11 cellular contexts compared by ENCODE assay signal in the genomic region with DNA sequence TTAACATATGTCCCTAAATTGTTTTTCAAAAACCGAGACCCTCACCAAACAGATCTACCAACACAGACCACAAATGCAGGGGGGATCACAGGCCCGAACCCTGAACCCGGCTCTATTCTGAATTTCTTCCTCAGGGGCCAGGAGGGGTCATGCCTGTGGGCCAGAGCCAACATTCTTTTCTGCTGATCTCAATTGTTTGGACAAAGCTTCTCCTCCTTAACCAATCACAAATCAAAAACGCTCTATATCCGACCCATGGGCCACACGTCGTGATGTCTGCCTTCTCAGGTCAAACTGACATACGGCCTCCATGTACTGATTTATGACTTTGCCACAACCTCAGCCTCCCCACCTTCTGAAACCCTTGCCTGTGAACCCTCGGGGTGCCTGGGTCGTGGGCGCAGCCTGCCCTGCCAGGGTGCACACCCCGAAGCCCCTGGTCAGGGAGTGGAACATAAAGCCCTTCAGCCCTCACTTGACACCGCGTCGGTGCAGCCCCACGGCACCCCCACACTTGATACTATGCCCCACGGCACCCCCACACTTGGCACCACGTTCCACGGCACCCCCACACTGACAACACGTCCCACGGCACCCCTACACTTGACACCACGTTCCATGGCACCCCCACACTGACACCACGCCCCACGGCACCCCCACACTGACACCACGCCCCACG. TPM values are rescaled to one million over a fixed set of nuclear protein-coding genes. Genes with fewer than 3 reads are reported as not detected.
DNase-seq lines count a peak whose midpoint lies in the region; ATAC-seq and TF ChIP-seq lines count a peak whose summit lies in the region.
"Had no signal": no experiment of that assay in that cellular context is flagged by ENCODE, and none has a peak within 500 bp of the region (broad histone marks: within the 10 kb centered on the region; RNA-seq: fewer than 3 reads in every experiment).

No MANE protein-coding gene starts in this region.

- ATAC-seq in stimulated activated naive CD8-positive, alpha-beta T cell treated with anti-CD3 and anti-CD28 coated beads, Interleukin-15, Interleukin-2, amounts not matched to agents 100 U/mL and 50 U/mL, for 24 hours, result no peak
- no peak for ATAC-seq in HG03460 (IDR thresholded peaks at IDR 0.05; ENCODE audit: unreplicated experiment)

- peaks cover 60% of the 10 kb centered on the region for H3K79me2 ChIP-seq in SK-N-SH (ENCODE audit: insufficient read depth)

- TF ChIP-seq RAD21 in SK-N-SH (IDR thresholded peaks at IDR 0.05; ENCODE audit: low read length), result no peak

- DNase-seq in EL, result peak; percentile 81
- no peak for DNase-seq in SK-N-SH
- DNase-seq in fibroblast of villous mesenchyme (ENCODE audit: low read depth), result peak; percentile 83
- peak; percentile 69 for DNase-seq in renal cortical epithelial cell (ENCODE audit: low read depth)
- DNase-seq in stimulated activated CD4-positive, alpha-beta T cell treated with anti-CD3 and anti-CD28 coated beads, Interleukin-4, amount 100 ng/mL, for 4 hours, result no peak
- no peak for DNase-seq in stimulated activated naive CD8-positive, alpha-beta T cell treated with anti-CD3 and anti-CD28 coated beads, Interleukin-15, Interleukin-2, amounts not matched to agents 100 U/mL and 50 U/mL, for 24 hours
- DNase-seq in HEK293T (ENCODE audit: extremely low spot score), result no peak
- DNase-seq: caudate nucleus, NCI-H2227 treated with DMSO at 0.1 percent for 48 hours had no signal

- H3K9ac ChIP-seq in SK-N-SH, result no peak overlapping the region

- peaks cover 8 to 14% of the 10 kb centered on the region in 2 experiments for H3K36me3 ChIP-seq in SK-N-SH (replicated peaks in 1 of 2; ENCODE audit: control insufficient read depth in 1 of 2, insufficient read depth in 2 of 2, low read length in 1 of 2)

- POLR2A ChIA-PET in SK-N-SH (lab: Yijun Ruan, JAX), result no interaction called here
- POLR2A ChIA-PET in HEK293T (lab: Yijun Ruan, JAX), result no interaction called here

- CTCF ChIA-PET in SK-N-SH (lab: Yijun Ruan, JAX) (no interaction called here), HEK293T (lab: Yijun Ruan, JAX) (no interaction called here)

- H3K27ac ChIP-seq in SK-N-SH (ENCODE audit: low read depth in 2 of 2, low read length in 1 of 2), result peak overlapping the region in 1 of 2 experiments; percentile 32; a peak in 2 of 4 replicates
- H3K27ac ChIP-seq: psoas muscle had no signal

- 91% methylated on average over 25 of the region's 26 CpGs for WGBS in SK-N-SH (ENCODE audit: low lambda C conversion rate)

- H3K4me3 ChIP-seq in SK-N-SH (ENCODE audit: low read depth in 2 of 2, low read length in 1 of 2), result no peak overlapping the region
- H3K4me3 ChIP-seq in fibroblast of villous mesenchyme (ENCODE audit: low read depth, low read length), result no peak overlapping the region
- H3K4me3 ChIP-seq: psoas muscle had no signal

- H3K27me3 ChIP-seq in SK-N-SH (ENCODE audit: insufficient read depth), result no peaks in the 10 kb centered on the region

- H2AFZ ChIP-seq in SK-N-SH (ENCODE audit: low read depth), result no peak overlapping the region

- H3K9me2 ChIP-seq in SK-N-SH, result no peaks in the 10 kb centered on the region

- H4K20me1 ChIP-seq in SK-N-SH (ENCODE audit: insufficient read depth), result peaks cover 36% of the 10 kb centered on the region

- TF ChIP-seq CTCF in SK-N-SH (IDR thresholded peaks at IDR 0.05) (no peak), fibroblast of villous mesenchyme (IDR thresholded peaks at IDR 0.05; ENCODE audit: insufficient read depth, low read depth, low read length) (no peak)

- no peak for TF ChIP-seq EP300 in SK-N-SH (IDR thresholded peaks at IDR 0.05; ENCODE audit: borderline replicate concordance in 1 of 2, low read depth in 1 of 2, low read length in 1 of 2)

- no peaks in the 10 kb centered on the region for H3K9me3 ChIP-seq in SK-N-SH
- H3K9me3 ChIP-seq: psoas muscle had no signal

- H3K4me1 ChIP-seq in SK-N-SH (ENCODE audit: control insufficient read depth in 1 of 2, insufficient read depth in 2 of 2, low read depth in 1 of 2, low read length in 1 of 2), result peaks cover 0 to 3% of the 10 kb centered on the region in 2 experiments; a peak in 2 of 4 replicates

- no peak overlapping the region for H3K4me2 ChIP-seq in SK-N-SH

- H3F3A ChIP-seq in SK-N-SH (replicated peaks; ENCODE audit: insufficient read depth), result peaks cover 5% of the 10 kb centered on the region

TF ChIP-seq in SK-N-SH, 30 proteins besides CTCF, POLR2A, EP300 and RAD21:
- no peak for TF ChIP-seq MAX (IDR thresholded peaks at IDR 0.05; ENCODE audit: low read depth)
- TF ChIP-seq, protein P1, sequence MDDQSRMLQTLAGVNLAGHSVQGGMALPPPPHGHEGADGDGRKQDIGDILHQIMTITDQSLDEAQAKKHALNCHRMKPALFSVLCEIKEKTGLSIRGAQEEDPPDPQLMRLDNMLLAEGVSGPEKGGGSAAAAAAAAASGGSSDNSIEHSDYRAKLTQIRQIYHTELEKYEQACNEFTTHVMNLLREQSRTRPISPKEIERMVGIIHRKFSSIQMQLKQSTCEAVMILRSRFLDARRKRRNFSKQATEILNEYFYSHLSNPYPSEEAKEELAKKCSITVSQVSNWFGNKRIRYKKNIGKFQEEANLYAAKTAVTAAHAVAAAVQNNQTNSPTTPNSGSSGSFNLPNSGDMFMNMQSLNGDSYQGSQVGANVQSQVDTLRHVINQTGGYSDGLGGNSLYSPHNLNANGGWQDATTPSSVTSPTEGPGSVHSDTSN (IDR thresholded peaks at IDR 0.05), result peak; percentile 20; the same call in 1 of the 2 replicates
- no peak for TF ChIP-seq GATA2 (CRISPR knock-in tag; IDR thresholded peaks at IDR 0.05)
- no peak for TF ChIP-seq TEAD4 (IDR thresholded peaks at IDR 0.05; ENCODE audit: borderline replicate concordance, insufficient read depth)
- TF ChIP-seq RXRA (IDR thresholded peaks at IDR 0.05; ENCODE audit: borderline replicate concordance, low read depth), result no peak
- TF ChIP-seq NFIC (IDR thresholded peaks at IDR 0.05; ENCODE audit: borderline replicate concordance), result peak; percentile 29; the same call in 1 of the 2 replicates
- TF ChIP-seq MEF2A (IDR thresholded peaks at IDR 0.05; ENCODE audit: borderline replicate concordance, low read depth), result no peak
- TF ChIP-seq FOSL2 (IDR thresholded peaks at IDR 0.05; ENCODE audit: borderline replicate concordance, low read depth), result no peak
- no peak for TF ChIP-seq TAF1 (IDR thresholded peaks at IDR 0.05; ENCODE audit: borderline replicate concordance, low read depth, low read length)
- TF ChIP-seq SIN3A (IDR thresholded peaks at IDR 0.05; ENCODE audit: borderline replicate concordance, low read depth, low read length), result no peak

TF ChIP-seq in HEK293T, 16 proteins besides CTCF, POLR2A, EP300 and RAD21:
- no peak for TF ChIP-seq LEF1 (IDR thresholded peaks at IDR 0.05; ENCODE audit: borderline replicate concordance)
- TF ChIP-seq FOXA1 (IDR thresholded peaks at IDR 0.05), result no peak
- TF ChIP-seq FOXM1 (IDR thresholded peaks at IDR 0.05; ENCODE audit: borderline replicate concordance), result no peak
- no peak for TF ChIP-seq ELF4 (IDR thresholded peaks at IDR 0.05)
- TF ChIP-seq TARDBP (IDR thresholded peaks at IDR 0.05), result no peak
- no peak for TF ChIP-seq CTBP1 (IDR thresholded peaks at IDR 0.05; ENCODE audit: borderline replicate concordance)
- TF ChIP-seq FOXK2 (IDR thresholded peaks at IDR 0.05), result no peak
- TF ChIP-seq, protein P2, sequence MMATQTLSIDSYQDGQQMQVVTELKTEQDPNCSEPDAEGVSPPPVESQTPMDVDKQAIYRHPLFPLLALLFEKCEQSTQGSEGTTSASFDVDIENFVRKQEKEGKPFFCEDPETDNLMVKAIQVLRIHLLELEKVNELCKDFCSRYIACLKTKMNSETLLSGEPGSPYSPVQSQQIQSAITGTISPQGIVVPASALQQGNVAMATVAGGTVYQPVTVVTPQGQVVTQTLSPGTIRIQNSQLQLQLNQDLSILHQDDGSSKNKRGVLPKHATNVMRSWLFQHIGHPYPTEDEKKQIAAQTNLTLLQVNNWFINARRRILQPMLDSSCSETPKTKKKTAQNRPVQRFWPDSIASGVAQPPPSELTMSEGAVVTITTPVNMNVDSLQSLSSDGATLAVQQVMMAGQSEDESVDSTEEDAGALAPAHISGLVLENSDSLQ (IDR thresholded peaks at IDR 0.05), result no peak
- no peak for TF ChIP-seq ZNF384 (IDR thresholded peaks at IDR 0.05)
- TF ChIP-seq L3MBTL2 (conservative IDR thresholded peaks at IDR 0.05), result no peak
- no peak for TF ChIP-seq SP1 (IDR thresholded peaks at IDR 0.05)

RNA-seq across cellular contexts. Expression of gene C13orf46, which starts 58.4 kb away (rescaled TPM):
- 0.96 and 1.7 TPM in 2 replicates for polyA plus RNA-seq in SK-N-SH (2012; rRNA removed)
- polyA plus RNA-seq in SK-N-SH (2012; cell fraction: cytosol; rRNA removed), result 0.21 and 0.56 TPM in 2 replicates
- polyA plus RNA-seq in SK-N-SH (2012; cell fraction: nucleus; rRNA removed), result 2.6 and 3.3 TPM in 2 replicates
- total RNA-seq in fibroblast of villous mesenchyme, result under 0.01 TPM in 2 replicates
- 0.65 TPM in 1 of 2 replicates, not detected in the other for total RNA-seq in renal cortical epithelial cell

Comparison
In these comparisons a context has a peak if more than half of its experiments do, and no peak if none do; other contexts are left out.
1. DNase-seq: peak in EL (single experiment), fibroblast of villous mesenchyme (single experiment) and renal cortical epithelial cell (single experiment); none in SK-N-SH (single experiment), stimulated activated CD4-positive, alpha-beta T cell treated with anti-CD3 and anti-CD28 coated beads, Interleukin-4, amount 100 ng/mL, for 4 hours (0 of 2), stimulated activated naive CD8-positive, alpha-beta T cell treated with anti-CD3 and anti-CD28 coated beads, Interleukin-15, Interleukin-2, amounts not matched to agents 100 U/mL and 50 U/mL, for 24 hours (single experiment) and HEK293T (single experiment).